ENCODE assay signal across 8 cellular contexts in the genomic region with DNA sequence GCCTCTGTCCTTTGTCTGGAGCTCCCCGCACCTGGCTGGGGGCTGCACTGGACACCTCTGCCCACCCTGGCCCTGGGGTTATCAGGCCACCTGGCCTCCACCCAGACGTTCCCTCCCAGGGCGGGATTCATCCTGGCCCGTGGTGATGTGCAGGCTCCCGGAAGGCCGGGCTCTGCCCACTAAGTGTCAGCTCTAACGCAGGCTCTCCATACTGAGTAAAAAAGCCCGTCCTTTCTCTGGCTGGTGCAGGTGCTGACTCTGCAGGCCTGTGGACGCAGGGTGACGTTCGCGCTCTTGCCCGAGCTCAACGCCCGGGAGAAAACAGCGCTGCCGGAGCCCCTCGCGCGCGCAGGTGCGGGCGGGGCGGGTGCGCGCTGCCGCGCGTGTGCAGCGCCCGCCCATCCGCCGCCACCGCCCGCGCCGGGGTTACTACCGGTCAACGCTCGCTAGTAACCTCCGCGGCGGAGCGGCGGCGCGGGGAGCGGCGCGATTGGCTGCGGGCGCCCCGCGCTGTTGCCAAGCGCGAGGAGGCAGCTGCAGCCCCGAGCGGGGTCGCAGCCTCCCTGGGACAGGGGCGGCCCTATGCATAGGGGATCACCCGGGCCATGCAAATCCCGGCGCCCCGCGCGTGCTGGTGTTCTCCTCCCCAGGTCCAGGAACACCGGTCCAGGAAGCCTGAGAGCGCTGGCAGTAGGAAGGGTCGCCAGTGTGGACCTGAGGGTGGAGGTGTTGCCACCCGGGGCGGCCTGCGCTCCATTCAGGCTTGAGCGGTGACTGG. TPM values are rescaled to one million over a fixed set of nuclear protein-coding genes. Genes with fewer than 3 reads are reported as not detected.
DNase-seq lines count a peak whose midpoint lies in the region; ATAC-seq and TF ChIP-seq lines count a peak whose summit lies in the region.

No MANE protein-coding gene starts in this region.

- H3K4me3 ChIP-seq in HAP-1 = peak overlapping the region; percentile 12
- peak overlapping the region; percentile 66 for H3K4me3 ChIP-seq in lower lobe of right lung

- H3K4me1 Mint-ChIP-seq in dendritic cell treated with granulocyte-macrophage colony-stimulating factor and Interleukin-4, amounts not matched to agents 40 ng/mL and 50 ng/mL, for 4 days (ENCODE audit: low read depth) = peaks cover 93% of the 10 kb centered on the region

- H3K27me3 ChIP-seq in HAP-1 (ENCODE audit: low read depth) = no peaks in the 10 kb centered on the region
- H3K27me3 ChIP-seq in lower lobe of right lung (ENCODE audit: low read depth) = no peaks in the 10 kb centered on the region

- H3K36me3 Mint-ChIP-seq in dendritic cell treated with granulocyte-macrophage colony-stimulating factor and Interleukin-4, amounts not matched to agents 40 ng/mL and 50 ng/mL, for 4 days (ENCODE audit: low read depth) = peaks cover 16% of the 10 kb centered on the region

- peak overlapping the region; percentile 71 for H3K4me3 Mint-ChIP-seq in dendritic cell treated with granulocyte-macrophage colony-stimulating factor and Interleukin-4, amounts not matched to agents 40 ng/mL and 50 ng/mL, for 4 days

- in situ Hi-C loops in Caki2 (cut with HindIII; ENCODE audit: low pct_unique_long_range_greater_than_20kb, low sequenced_read_pairs) (no loop called here), HAP-1 (cut with MboI; ENCODE audit: low sequenced_read_pairs) (no loop called here)

- peak; percentile 79 to 85 for ATAC-seq in lower lobe of right lung
- no peak for ATAC-seq in GM18498 (IDR thresholded peaks at IDR 0.05; ENCODE audit: unreplicated experiment)

- H3K27ac Mint-ChIP-seq in dendritic cell treated with granulocyte-macrophage colony-stimulating factor and Interleukin-4, amounts not matched to agents 40 ng/mL and 50 ng/mL, for 4 days = peak overlapping the region; percentile 94

- H3K27ac ChIP-seq in lower lobe of right lung = peak overlapping the region; percentile 83

- intact Hi-C loops in dendritic cell treated with granulocyte-macrophage colony-stimulating factor and Interleukin-4, amounts not matched to agents 40 ng/mL and 50 ng/mL, for 4 days (cut with micrococcal nuclease) = no loop called here
- intact Hi-C loops in lower lobe of right lung (cut with DNase I) = no loop called here

- no peaks in the 10 kb centered on the region for H3K36me3 ChIP-seq in HAP-1 (replicated peaks)
- no peaks in the 10 kb centered on the region for H3K36me3 ChIP-seq in lower lobe of right lung

- H3K27me3 Mint-ChIP-seq in dendritic cell treated with granulocyte-macrophage colony-stimulating factor and Interleukin-4, amounts not matched to agents 40 ng/mL and 50 ng/mL, for 4 days = peaks cover 12% of the 10 kb centered on the region

- no peak for TF ChIP-seq CTCF in lower lobe of right lung (IDR thresholded peaks at IDR 0.05)

- no peaks in the 10 kb centered on the region for H3K9me3 Mint-ChIP-seq in dendritic cell treated with granulocyte-macrophage colony-stimulating factor and Interleukin-4, amounts not matched to agents 40 ng/mL and 50 ng/mL, for 4 days

- peak; percentile 73 for DNase-seq in Caki2 (ENCODE audit: low read depth)
- DNase-seq in HAP-1 (ENCODE audit: low spot score in 2 of 2) = peak; percentile 14 to 70
- peak; percentile 94 for DNase-seq in NCI-H2227 (lab: John Stamatoyannopoulos, UW; ENCODE audit: unreplicated experiment)
- peak; percentile 76 to 80 for DNase-seq in activated CD4-positive, alpha-beta T cell treated with anti-CD3 and anti-CD28 coated beads, Interleukin-2, amount 50 U/mL, for 48 hours
- peak; percentile 84 for DNase-seq in lower lobe of right lung
- peak; percentile 73 to 80 for DNase-seq in stimulated activated CD4-positive, alpha-beta T cell treated with anti-CD3 and anti-CD28 coated beads, Interleukin-4, amount 100 ng/mL, for 48 hours (ENCODE audit: low read depth in 2 of 2)

- H3K4me1 ChIP-seq in HAP-1 (no peaks in the 10 kb centered on the region), lower lobe of right lung (peaks cover 96% of the 10 kb centered on the region)

- H3K9me3 ChIP-seq in HAP-1 (no peaks in the 10 kb centered on the region), lower lobe of right lung (no peaks in the 10 kb centered on the region)

RNA-seq across cellular contexts. Expression of gene ABCG1, which starts 15.7 kb away (rescaled TPM):
- total RNA-seq in Caki2 (2014; rRNA removed; shearing (Covaris generic); ENCODE audit: low replicate concordance) = 4.6 and 10.3 TPM in 2 replicates
- 74.9 TPM for total RNA-seq in lower lobe of right lung

Comparison
In these comparisons a context has a peak if more than half of its experiments do, and no peak if none do; other contexts are left out.
1. DNase-seq: peak in every context shown above with its lines; median percentile 94 in NCI-H2227; 84 in lower lobe of right lung; 78 in activated CD4-positive, alpha-beta T cell treated with anti-CD3 and anti-CD28 coated beads, Interleukin-2, amount 50 U/mL, for 48 hours; 76 in stimulated activated CD4-positive, alpha-beta T cell treated with anti-CD3 and anti-CD28 coated beads, Interleukin-4, amount 100 ng/mL, for 48 hours; 73 in Caki2; 42 in HAP-1.